In genomic region chr2:212930556-212930955, GRCh38 we compare ENCODE assay signal across 34 cellular contexts.
"Had no signal": no experiment of that assay in that cellular context is flagged by ENCODE, and none has a peak within 500 bp of the region (broad histone marks: within the 10 kb centered on the region; RNA-seq: fewer than 3 reads in every experiment).

No MANE protein-coding gene starts in this region.

- DNase-seq: activated CD4-positive, alpha-beta T cell treated with anti-CD3 and anti-CD28 coated beads for 4 hours; activated CD8-positive, alpha-beta memory T cell treated with anti-CD3 and anti-CD28 coated beads for 24 hours; activated CD8-positive, alpha-beta memory T cell treated with anti-CD3 and anti-CD28 coated beads, Interleukin-2, amount 10 ng/mL, durations not matched to agents 7 days and 5 days; activated CD8-positive, alpha-beta memory T cell treated with anti-CD3 and anti-CD28 coated beads, Interleukin-2, amount 50 U/mL, for 48 hours; activated effector memory CD4-positive, alpha-beta T cell treated with anti-CD3 and anti-CD28 coated beads, Interleukin-2, amount 50 U/mL, for 16 hours; activated naive CD4-positive, alpha-beta T cell; activated naive CD4-positive, alpha-beta T cell treated with anti-CD3 and anti-CD28 coated beads, Interleukin-2, amount 50 U/mL, for 16 hours; activated naive CD8-positive, alpha-beta T cell treated with anti-CD3 and anti-CD28 coated beads for 36 hours; activated T-cell treated with anti-CD3 and anti-CD28 coated beads, Interleukin-2, amount 50 U/mL, for 4 hours; amniotic stem cell; aorta; brain microvascular endothelial cell; colonic mucosa; KG1; MM.1S; MV-4-11; NCI-H1092; NCI-H1436 treated with DMSO at 0.1 percent for 48 hours; NCI-H1694 treated with DMSO at 0.1 percent for 48 hours; NCI-H2029; NCI-H510A; NCI-H526; NCI-H748 treated with DMSO at 0.1 percent for 48 hours; NK-92 treated with Interleukin-12 subunit alpha and Interleukin-12 subunit beta, amount 100 ng/mL, for 24 hours; PC-9; SIG-M5; SW 1271; T-helper 1 cell; T1000; WERI-Rb-1 had no signal

- H3K4me1 Mint-ChIP-seq: activated CD8-positive, alpha-beta memory T cell treated with anti-CD3 and anti-CD28 coated beads, Interleukin-2, amount 10 ng/mL, durations not matched to agents 7 days and 5 days; central memory CD8-positive, alpha-beta T cell had no signal

- H3K36me3 Mint-ChIP-seq: activated CD8-positive, alpha-beta memory T cell treated with anti-CD3 and anti-CD28 coated beads, Interleukin-2, amount 10 ng/mL, durations not matched to agents 7 days and 5 days had no signal

- H3K4me3 Mint-ChIP-seq: activated CD8-positive, alpha-beta memory T cell treated with anti-CD3 and anti-CD28 coated beads, Interleukin-2, amount 10 ng/mL, durations not matched to agents 7 days and 5 days; activated naive CD8-positive, alpha-beta T cell treated with anti-CD3 and anti-CD28 coated beads for 36 hours; activated T-cell treated with anti-CD3 and anti-CD28 coated beads, Interleukin-2, amount 50 U/mL, for 4 hours; central memory CD8-positive, alpha-beta T cell had no signal

- H3K4me3 ChIP-seq: colonic mucosa, PC-9 had no signal

- H3K9me3 ChIP-seq: colonic mucosa had no signal

- H3K27ac ChIP-seq: brain microvascular endothelial cell, colonic mucosa, RWPE1, WERI-Rb-1 had no signal

- ATAC-seq: activated CD8-positive, alpha-beta memory T cell treated with anti-CD3 and anti-CD28 coated beads, Interleukin-2, amount 10 ng/mL, durations not matched to agents 7 days and 5 days; Right ventricle myocardium inferior; SK-N-SH treated with all-trans-retinoic acid at 6 μM for 48 hours had no signal

- H3K27me3 ChIP-seq: brain microvascular endothelial cell, colonic mucosa had no signal

- H3K27ac Mint-ChIP-seq: activated CD8-positive, alpha-beta memory T cell treated with anti-CD3 and anti-CD28 coated beads, Interleukin-2, amount 10 ng/mL, durations not matched to agents 7 days and 5 days; activated naive CD8-positive, alpha-beta T cell treated with anti-CD3 and anti-CD28 coated beads for 36 hours had no signal

- H3K4me1 ChIP-seq: colonic mucosa had no signal

- H3K36me3 ChIP-seq: brain microvascular endothelial cell, colonic mucosa, WERI-Rb-1 had no signal

- H3K27me3 Mint-ChIP-seq: activated CD8-positive, alpha-beta memory T cell treated with anti-CD3 and anti-CD28 coated beads, Interleukin-2, amount 10 ng/mL, durations not matched to agents 7 days and 5 days; central memory CD8-positive, alpha-beta T cell had no signal

- H3K9me3 Mint-ChIP-seq: activated naive CD8-positive, alpha-beta T cell treated with anti-CD3 and anti-CD28 coated beads for 36 hours; activated T-cell treated with anti-CD3 and anti-CD28 coated beads, Interleukin-2, amount 50 U/mL, for 4 hours had no signal
